ENCODE assay signal across 1 cellular context in genomic region chr14:105485720-105486332, GRCh38.
TF ChIP-seq lines count a peak whose summit lies in the region.

No MANE protein-coding gene starts in this region.

TF ChIP-seq in HepG2, 621 proteins besides CTCF, POLR2A, EP300 and RAD21 (continued from another document and continues in another):
- TF ChIP-seq ZBTB10 (CRISPR knock-in tag; IDR thresholded peaks at IDR 0.05; ENCODE audit: borderline replicate concordance) (no peak), ZNF317 (CRISPR knock-in tag; IDR thresholded peaks at IDR 0.05) (no peak), ZNF333 (CRISPR knock-in tag; IDR thresholded peaks at IDR 0.05; ENCODE audit: borderline replicate concordance) (no peak; the same call in 1 of the 2 replicates), ZNF335 (CRISPR knock-in tag; IDR thresholded peaks at IDR 0.05) (0 out of 2 replicates have a peak, but pooled peaks have one; percentile 23), SAP130 (CRISPR knock-in tag; IDR thresholded peaks at IDR 0.05; ENCODE audit: low read depth) (peak; percentile 75), PHF21A (CRISPR knock-in tag; IDR thresholded peaks at IDR 0.05) (peak; percentile 32; the same call in 1 of the 2 replicates), ZNF543 (CRISPR knock-in tag; IDR thresholded peaks at IDR 0.05) (peak; percentile 31; the same call in 1 of the 2 replicates), ZNF468 (CRISPR knock-in tag; IDR thresholded peaks at IDR 0.05) (no peak), ZNF788 (CRISPR knock-in tag; IDR thresholded peaks at IDR 0.05; ENCODE audit: borderline replicate concordance) (peak; percentile 31; the same call in 1 of the 2 replicates), IKZF1 (IDR thresholded peaks at IDR 0.05) (no peak), ZBTB40 (IDR thresholded peaks at IDR 0.05) (no peak), ZBTB40 (CRISPR knock-in tag; IDR thresholded peaks at IDR 0.05) (no peak), ZNF83 (CRISPR knock-in tag; IDR thresholded peaks at IDR 0.05; ENCODE audit: borderline replicate concordance) (no peak), RERE (CRISPR knock-in tag; IDR thresholded peaks at IDR 0.05; ENCODE audit: low read depth) (no peak), ZNF792 (CRISPR knock-in tag; IDR thresholded peaks at IDR 0.05) (0 out of 2 replicates have a peak, but pooled peaks have one; percentile 60), ELF1 (CRISPR knock-in tag; IDR thresholded peaks at IDR 0.05) (no peak), ZNF251 (CRISPR knock-in tag; IDR thresholded peaks at IDR 0.05) (no peak), PREB (CRISPR knock-in tag; IDR thresholded peaks at IDR 0.05) (no peak), CHD4 (IDR thresholded peaks at IDR 0.05; ENCODE audit: borderline replicate concordance, low read length) (no peak), SATB2 (CRISPR knock-in tag; IDR thresholded peaks at IDR 0.05) (no peak), FOXO4 (CRISPR knock-in tag; conservative IDR thresholded peaks at IDR 0.05) (no peak), YEATS2 (CRISPR knock-in tag; IDR thresholded peaks at IDR 0.05; ENCODE audit: borderline replicate concordance) (peak; percentile 17; the same call in 1 of the 2 replicates), HNF4G (IDR thresholded peaks at IDR 0.05; ENCODE audit: borderline replicate concordance, low read depth, low read length) (no peak), HNF4G (CRISPR knock-in tag; IDR thresholded peaks at IDR 0.05; ENCODE audit: borderline replicate concordance, low read depth) (no peak), ZNF547 (CRISPR knock-in tag; IDR thresholded peaks at IDR 0.05) (peak; percentile 78), CEBPZ (IDR thresholded peaks at IDR 0.05; ENCODE audit: low read length) (no peak), MTA3 (CRISPR knock-in tag; IDR thresholded peaks at IDR 0.05) (no peak), ZBTB25 (CRISPR knock-in tag; IDR thresholded peaks at IDR 0.05) (peak; percentile 66; the same call in 1 of the 2 replicates), ZFYVE20 (CRISPR knock-in tag; IDR thresholded peaks at IDR 0.05; ENCODE audit: borderline replicate concordance, low read depth) (no peak), SMAD3 (CRISPR knock-in tag; IDR thresholded peaks at IDR 0.05) (no peak), KLF6 (CRISPR knock-in tag; IDR thresholded peaks at IDR 0.05) (no peak), ONECUT2 (CRISPR knock-in tag; IDR thresholded peaks at IDR 0.05) (no peak), IRF2 (CRISPR knock-in tag; IDR thresholded peaks at IDR 0.05) (peak; percentile 46; the same call in 1 of the 2 replicates), ZBTB7B (CRISPR knock-in tag; IDR thresholded peaks at IDR 0.05) (peak; percentile 64; the same call in 1 of the 2 replicates)
